13 cellular contexts compared by ENCODE assay signal in genomic region chr19:35860818-35861639, GRCh38. TPM values are rescaled to one million over a fixed set of nuclear protein-coding genes. Genes with fewer than 3 reads are reported as not detected.
DNase-seq lines count a peak whose midpoint lies in the region; TF ChIP-seq lines count a peak whose summit lies in the region.
"Had no signal": no experiment of that assay in that cellular context is flagged by ENCODE, and none has a peak within 500 bp of the region (broad histone marks: within the 10 kb centered on the region; RNA-seq: fewer than 3 reads in every experiment).

No MANE protein-coding gene starts in this region.

- peaks cover 2% of the 10 kb centered on the region for H3K27me3 ChIP-seq in ascending aorta

- peaks cover 6% of the 10 kb centered on the region for H3K4me1 ChIP-seq in mesodermal cell (ENCODE audit: control insufficient read depth, insufficient read depth, low read length, poor library complexity, severe bottlenecking)
- peaks cover 0 to 5% of the 10 kb centered on the region in 2 donors for H3K4me1 ChIP-seq in ascending aorta
- H3K4me1 ChIP-seq: SJSA1 had no signal

- no peaks in the 10 kb centered on the region for H3K36me3 Mint-ChIP-seq in chondrocyte (ENCODE audit: low read depth)

- H3K4me3 ChIP-seq in mesodermal cell (ENCODE audit: extremely low read depth, insufficient read depth, low read length, poor library complexity, severe bottlenecking) = peak overlapping the region; percentile 22
- H3K4me3 ChIP-seq in ascending aorta = no peak overlapping the region
- H3K4me3 ChIP-seq: SJSA1 had no signal

- no peaks in the 10 kb centered on the region for H3K9me3 ChIP-seq in mesodermal cell (ENCODE audit: control insufficient read depth, low read length)
- H3K9me3 ChIP-seq in ascending aorta = no peaks in the 10 kb centered on the region
- H3K9me3 ChIP-seq: SJSA1 had no signal

- H3K36me3 ChIP-seq in mesodermal cell (ENCODE audit: control insufficient read depth, insufficient read depth, low read length) (no peaks in the 10 kb centered on the region), ascending aorta (no peaks in the 10 kb centered on the region)
- H3K36me3 ChIP-seq: BLaER1 treated with 17β-estradiol and CSF1 and Interleukin-3, amounts not matched to agents 10 nM and 100 nM; SJSA1 had no signal

- peaks cover 60% of the 10 kb centered on the region for H3K27me3 Mint-ChIP-seq in chondrocyte (ENCODE audit: low read depth)

- intact Hi-C loops in ascending aorta (cut with DNase I) = no loop called here

- H3K4me3 Mint-ChIP-seq in chondrocyte (ENCODE audit: unreplicated experiment) = peak overlapping the region; percentile 20

- H3K27ac ChIP-seq in mesodermal cell (ENCODE audit: low read depth, low read length, severe bottlenecking) (no peak overlapping the region), ascending aorta (no peak overlapping the region)
- H3K27ac ChIP-seq: BLaER1 treated with 17β-estradiol and CSF1 and Interleukin-3, amounts not matched to agents 10 nM and 100 nM; SJSA1; WERI-Rb-1 had no signal

- H3K4me1 Mint-ChIP-seq in chondrocyte (ENCODE audit: low read depth) = peaks cover 9% of the 10 kb centered on the region

- no peaks in the 10 kb centered on the region for H3K9me3 Mint-ChIP-seq in chondrocyte (ENCODE audit: low read depth)

- no peak overlapping the region for H3K27ac Mint-ChIP-seq in chondrocyte (ENCODE audit: unreplicated experiment)

- TF ChIP-seq CTCF in chondrocyte (IDR thresholded peaks at IDR 0.05) = no peak
- TF ChIP-seq CTCF in ascending aorta (IDR thresholded peaks at IDR 0.05) = no peak

- DNase-seq in EH (ENCODE audit: low read depth) (peak; percentile 16), chondrocyte (ENCODE audit: low spot score) (no peak), RKO (ENCODE audit: low spot score) (no peak), ascending aorta (ENCODE audit: low spot score in 2 of 2) (no peak), NCI-H1048 (lab: John Stamatoyannopoulos, UW) (no peak)
- DNase-seq: effector memory CD4-positive, alpha-beta T cell; naive B cell; NCI-H1417 treated with DMSO at 0.1 percent for 48 hours; NCI-H69; WERI-Rb-1 had no signal

- 4 to 8% methylated on average over 52 to 53 of the region's 55 CpGs for WGBS in mesodermal cell (ENCODE audit: insufficient coverage in 2 of 2), 2 experiments

RNA-seq across cellular contexts. Expression of gene KIRREL2, which starts 4.3 kb away (rescaled TPM):
- total RNA-seq in chondrocyte = 0.22 TPM in 1 of 3 replicates, not detected in the others
- 2.3 TPM for polyA plus RNA-seq in mesodermal cell (2013, experiment 1 of 2)
- polyA plus RNA-seq in mesodermal cell (2013, experiment 2 of 2) = 1.4 TPM
- not detected for total RNA-seq in ascending aorta
- total RNA-seq: SJSA1 had no signal

RNA-seq across cellular contexts. Expression of gene APLP1, which starts 7.3 kb away (rescaled TPM):
- total RNA-seq in chondrocyte (31.7 to 76.4 TPM (median 66.8 TPM) in 3 replicates), ascending aorta (0.21 TPM)
- 120 TPM for polyA plus RNA-seq in mesodermal cell (2013, experiment 1 of 2)
- polyA plus RNA-seq in mesodermal cell (2013, experiment 2 of 2) = 84.8 TPM

RNA-seq across cellular contexts. Expression of gene NPHS1, which starts 8.7 kb away (rescaled TPM):
- total RNA-seq in chondrocyte (not detected in 3 replicates), ascending aorta (not detected)
- polyA plus RNA-seq in mesodermal cell (2013, experiment 1 of 2) = 0.26 TPM
- not detected for polyA plus RNA-seq in mesodermal cell (2013, experiment 2 of 2)
- total RNA-seq: SJSA1 had no signal

RNA-seq across cellular contexts. Expression of gene NFKBID, which starts 39.3 kb away (rescaled TPM):
- total RNA-seq in chondrocyte = 4.4 to 5.0 TPM (median 4.4 TPM) in 3 replicates
- 5.4 TPM for polyA plus RNA-seq in mesodermal cell (2013, experiment 1 of 2)
- 7.5 TPM for polyA plus RNA-seq in mesodermal cell (2013, experiment 2 of 2)
- 3.7 TPM for total RNA-seq in ascending aorta

RNA-seq across cellular contexts. Expression of gene HCST, which starts 41.3 kb away (rescaled TPM):
- total RNA-seq in chondrocyte (0.50 to 1.0 TPM in 2 of 3 replicates, not detected in the other), ascending aorta (not detected)
- 1.1 TPM for polyA plus RNA-seq in mesodermal cell (2013, experiment 1 of 2)
- polyA plus RNA-seq in mesodermal cell (2013, experiment 2 of 2) = 1.2 TPM
- total RNA-seq: SJSA1 had no signal

Comparison
In these comparisons a context has a peak if more than half of its experiments do, and no peak if none do; other contexts are left out.
1. RNA of gene APLP1, which starts 7.3 kb away (total RNA-seq): 31.7 to 76.4 TPM in chondrocyte; 0.21 TPM in ascending aorta (single experiment); every median in the first group is over 10 times any median in the second.